Comparison of ENCODE assay signal across 1 cellular context in genomic region chr11:75510011-75510595, GRCh38.
A peak's percentile ranks its signal among the peaks of the same experiment; 100 is the strongest.
TF ChIP-seq lines count a peak whose summit lies in the region.

No MANE protein-coding gene starts in this region.

TF ChIP-seq in HepG2, 621 proteins besides CTCF, POLR2A, EP300 and RAD21 (continues in another document):
- no peak for TF ChIP-seq SMAD3 (CRISPR knock-in tag; IDR thresholded peaks at IDR 0.05)
- TF ChIP-seq SYNCRIP (IDR thresholded peaks at IDR 0.05; ENCODE audit: insufficient read depth, low read depth, low read length): no peak
- no peak for TF ChIP-seq JUND (CRISPR knock-in tag; IDR thresholded peaks at IDR 0.05)
- no peak for TF ChIP-seq RFX1 (IDR thresholded peaks at IDR 0.05)
- no peak for TF ChIP-seq ZNF777 (CRISPR knock-in tag; IDR thresholded peaks at IDR 0.05)
- TF ChIP-seq DMAP1 (CRISPR knock-in tag; IDR thresholded peaks at IDR 0.05): no peak
- TF ChIP-seq ZBTB2 (CRISPR knock-in tag; IDR thresholded peaks at IDR 0.05; ENCODE audit: low read depth): no peak
- TF ChIP-seq HNRNPL (IDR thresholded peaks at IDR 0.05; ENCODE audit: low read depth, low read length): peak; percentile 90
- TF ChIP-seq ZNF101 (CRISPR knock-in tag; IDR thresholded peaks at IDR 0.05; ENCODE audit: borderline replicate concordance, low read depth): no peak
- TF ChIP-seq TARDBP (CRISPR knock-in tag; IDR thresholded peaks at IDR 0.05): no peak
- TF ChIP-seq ZNF329 (CRISPR knock-in tag; IDR thresholded peaks at IDR 0.05; ENCODE audit: low read depth): no peak
- no peak for TF ChIP-seq ADNP (CRISPR knock-in tag; IDR thresholded peaks at IDR 0.05)
- no peak for TF ChIP-seq ATAD3A (CRISPR knock-in tag; IDR thresholded peaks at IDR 0.05)
- no peak for TF ChIP-seq SP1 (IDR thresholded peaks at IDR 0.05)
- TF ChIP-seq SP1 (CRISPR knock-in tag; IDR thresholded peaks at IDR 0.05): no peak
- TF ChIP-seq PHF21A (CRISPR knock-in tag; IDR thresholded peaks at IDR 0.05): no peak
- TF ChIP-seq ZNF790 (CRISPR knock-in tag; IDR thresholded peaks at IDR 0.05; ENCODE audit: borderline replicate concordance): no peak
- no peak for TF ChIP-seq ZNF205 (CRISPR knock-in tag; IDR thresholded peaks at IDR 0.05)
- no peak for TF ChIP-seq NCOR1 (IDR thresholded peaks at IDR 0.05; ENCODE audit: borderline replicate concordance, low read length)
- no peak for TF ChIP-seq HOXD1 (CRISPR knock-in tag; IDR thresholded peaks at IDR 0.05)
- TF ChIP-seq ZFP91 (CRISPR knock-in tag; IDR thresholded peaks at IDR 0.05; ENCODE audit: borderline replicate concordance): 0 out of 2 replicates have a peak, but pooled peaks have one; percentile 15
- no peak for TF ChIP-seq TBL1XR1 (IDR thresholded peaks at IDR 0.05; ENCODE audit: borderline replicate concordance, low read length, partially characterized antibody)
- TF ChIP-seq CREBL2 (CRISPR knock-in tag; IDR thresholded peaks at IDR 0.05; ENCODE audit: borderline replicate concordance): no peak
- no peak for TF ChIP-seq ZBTB14 (CRISPR knock-in tag; IDR thresholded peaks at IDR 0.05)
- TF ChIP-seq FOXO1 (CRISPR knock-in tag; IDR thresholded peaks at IDR 0.05): no peak
- TF ChIP-seq MIXL1 (CRISPR knock-in tag; IDR thresholded peaks at IDR 0.05): no peak
- TF ChIP-seq CREM (IDR thresholded peaks at IDR 0.05): no peak
- TF ChIP-seq CREM (CRISPR knock-in tag; IDR thresholded peaks at IDR 0.05): no peak
- TF ChIP-seq ZNF234 (CRISPR knock-in tag; conservative IDR thresholded peaks at IDR 0.05): no peak
- TF ChIP-seq ZNF792 (CRISPR knock-in tag; IDR thresholded peaks at IDR 0.05): no peak
- no peak for TF ChIP-seq ZFP62 (CRISPR knock-in tag; IDR thresholded peaks at IDR 0.05)
- TF ChIP-seq SIX1 (CRISPR knock-in tag; IDR thresholded peaks at IDR 0.05; ENCODE audit: borderline replicate concordance): no peak
- peak; percentile 19; the same call in 1 of the 2 replicates for TF ChIP-seq PATZ1 (CRISPR knock-in tag; IDR thresholded peaks at IDR 0.05)
- TF ChIP-seq ZNF687 (CRISPR knock-in tag; IDR thresholded peaks at IDR 0.05): peak; percentile 72
- TF ChIP-seq ZNF263 (CRISPR knock-in tag; IDR thresholded peaks at IDR 0.05): no peak
- no peak for TF ChIP-seq RBFOX2 (IDR thresholded peaks at IDR 0.05; ENCODE audit: low read depth, low read length)
- no peak for TF ChIP-seq ZNF143 (CRISPR knock-in tag; IDR thresholded peaks at IDR 0.05)
- no peak for TF ChIP-seq GPN1 (CRISPR knock-in tag; IDR thresholded peaks at IDR 0.05; ENCODE audit: borderline replicate concordance)
- TF ChIP-seq ZGPAT (CRISPR knock-in tag; IDR thresholded peaks at IDR 0.05): no peak
- TF ChIP-seq THRA (CRISPR knock-in tag; IDR thresholded peaks at IDR 0.05; ENCODE audit: borderline replicate concordance): peak; percentile 32; the same call in 1 of the 2 replicates
- no peak for TF ChIP-seq ATF2 (CRISPR knock-in tag; IDR thresholded peaks at IDR 0.05)
- TF ChIP-seq ZNF609 (CRISPR knock-in tag; IDR thresholded peaks at IDR 0.05; ENCODE audit: borderline replicate concordance): no peak
- no peak for TF ChIP-seq DR1 (CRISPR knock-in tag; IDR thresholded peaks at IDR 0.05)
